ENCODE assay signal across 11 cellular contexts in genomic region chr4:7398104-7398423, GRCh38. TPM values are rescaled to one million over a fixed set of nuclear protein-coding genes. Genes with fewer than 3 reads are reported as not detected.
DNase-seq lines count a peak whose midpoint lies in the region; ATAC-seq, FAIRE-seq and TF ChIP-seq lines count a peak whose summit lies in the region.
"Had no signal": no experiment of that assay in that cellular context is flagged by ENCODE, and none has a peak within 500 bp of the region (broad histone marks: within the 10 kb centered on the region; RNA-seq: fewer than 3 reads in every experiment).

No MANE protein-coding gene starts in this region.

- no peak overlapping the region for H3K4me3 ChIP-seq in bronchial epithelial cell (ENCODE audit: low read depth, low read length)
- H3K4me3 ChIP-seq: ascending aorta had no signal

- DNase-seq in DMS53 (lab: John Stamatoyannopoulos, UW) (peak; percentile 93), NCI-H2171 treated with DMSO at 0.1 percent for 48 hours (lab: John Stamatoyannopoulos, UW) (peak; percentile 79), bronchial epithelial cell (ENCODE audit: low read depth) (peak; percentile 66), non-pigmented ciliary epithelial cell (ENCODE audit: low read depth) (peak; percentile 41), G401 (ENCODE audit: low spot score) (no peak)
- DNase-seq in activated CD4-positive, CD25-positive, alpha-beta regulatory T cell (lab: John Stamatoyannopoulos, UW): no peak

- no peaks in the 10 kb centered on the region for H3K27me3 ChIP-seq in bronchial epithelial cell (ENCODE audit: control insufficient read depth, insufficient read depth, low read length)
- H3K27me3 ChIP-seq: ascending aorta had no signal

- TF ChIP-seq CTCF in bronchial epithelial cell (IDR thresholded peaks at IDR 0.05; ENCODE audit: insufficient read depth, low read length, severe bottlenecking): peak; percentile 37

- no peak for FAIRE-seq in bronchial epithelial cell (lab: Jason Lieb, UNC)
- FAIRE-seq: G401.6 had no signal

- ATAC-seq in GM21515 (IDR thresholded peaks at IDR 0.05; ENCODE audit: unreplicated experiment) (no peak), GM19463 (IDR thresholded peaks at IDR 0.05; ENCODE audit: unreplicated experiment) (no peak)

- in situ Hi-C loops in G401 (cut with HindIII; ENCODE audit: low sequenced_read_pairs): no loop called here

- H3K36me3 ChIP-seq in bronchial epithelial cell (ENCODE audit: control insufficient read depth, insufficient read depth, low read length): no peaks in the 10 kb centered on the region
- H3K36me3 ChIP-seq: ascending aorta had no signal

RNA-seq across cellular contexts. Expression of gene PSAPL1, which starts 36.7 kb away (rescaled TPM):
- total RNA-seq in bronchial epithelial cell: 0.26 TPM in 1 of 2 replicates, not detected in the other
- not detected in 2 replicates for total RNA-seq in G401 (2014; rRNA removed; shearing (Covaris generic))
- total RNA-seq: ascending aorta; T-helper 1 cell treated with Interleukin-12 subunit alpha and Interleukin-12 subunit beta and Interleukin-4 antibody, amounts not matched to agents 30 ng/mL and 1 ng/mL, for 36 hours had no signal

Comparison
In these comparisons a context has a peak if more than half of its experiments do, and no peak if none do; other contexts are left out.
1. DNase-seq: peak in DMS53 (single experiment), NCI-H2171 treated with DMSO at 0.1 percent for 48 hours (single experiment), bronchial epithelial cell (single experiment) and non-pigmented ciliary epithelial cell (single experiment); none in G401 (single experiment) and activated CD4-positive, CD25-positive, alpha-beta regulatory T cell (0 of 4).